2 cellular contexts compared by ENCODE assay signal in the genomic region with DNA sequence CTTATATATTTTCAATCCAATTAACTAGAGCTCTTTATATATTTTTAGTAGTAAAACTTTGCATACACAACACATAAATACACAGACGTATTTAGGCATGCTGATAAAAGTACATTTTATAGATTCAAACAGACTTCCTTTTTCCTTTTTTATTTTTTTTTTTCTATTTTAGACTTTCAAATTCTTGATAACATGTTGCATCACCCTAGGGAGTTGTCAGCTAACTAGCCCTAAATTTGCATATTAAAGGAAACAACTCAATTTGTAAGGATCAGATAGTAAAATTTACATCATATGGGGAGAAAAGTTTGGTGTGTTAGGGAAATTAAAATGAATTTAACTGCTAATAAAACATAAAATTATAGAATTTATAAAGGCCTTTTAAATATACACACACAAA.
TF ChIP-seq lines count a peak whose summit lies in the region.

No MANE protein-coding gene starts in this region.

TF ChIP-seq in GM23338, 12 proteins besides CTCF, POLR2A, EP300 and RAD21:
- TF ChIP-seq EZH2 (IDR thresholded peaks at IDR 0.05; ENCODE audit: low read depth, unreplicated experiment), result no peak
- no peak for TF ChIP-seq ZNF462 (CRISPR knock-in tag; IDR thresholded peaks at IDR 0.05)
- TF ChIP-seq EZH2phosphoT487 (IDR thresholded peaks at IDR 0.05; ENCODE audit: unreplicated experiment), result no peak
- no peak for TF ChIP-seq CREB1 (CRISPR knock-in tag; IDR thresholded peaks at IDR 0.05; ENCODE audit: low read depth)
- TF ChIP-seq POLR2AphosphoS5 (IDR thresholded peaks at IDR 0.05; ENCODE audit: low read depth), result no peak
- TF ChIP-seq NANOG (IDR thresholded peaks at IDR 0.05; ENCODE audit: borderline replicate concordance), result no peak
- TF ChIP-seq ZNF331 (CRISPR knock-in tag; IDR thresholded peaks at IDR 0.05; ENCODE audit: low read depth), result no peak

TF ChIP-seq in H1, 55 proteins besides CTCF, POLR2A, EP300 and RAD21:
- TF ChIP-seq BACH1 (IDR thresholded peaks at IDR 0.05; ENCODE audit: low read length), result no peak
- peak; percentile 87 for TF ChIP-seq CEBPB (IDR thresholded peaks at IDR 0.05; ENCODE audit: low read depth, low read length)
- TF ChIP-seq JUND (IDR thresholded peaks at IDR 0.05; ENCODE audit: low read length), result 0 out of 2 replicates have a peak, but pooled peaks have one; percentile 35
